Comparison of ENCODE assay signal across 11 cellular contexts in genomic region chr1:108646265-108646660, GRCh38. TPM values are rescaled to one million over a fixed set of nuclear protein-coding genes. Genes with fewer than 3 reads are reported as not detected.
A peak's percentile ranks its signal among the peaks of the same experiment; 100 is the strongest.
DNase-seq lines count a peak whose midpoint lies in the region; ATAC-seq and TF ChIP-seq lines count a peak whose summit lies in the region.
"Had no signal": no experiment of that assay in that cellular context is flagged by ENCODE, and none has a peak within 500 bp of the region (broad histone marks: within the 10 kb centered on the region; RNA-seq: fewer than 3 reads in every experiment).

No MANE protein-coding gene starts in this region.

- no peak overlapping the region for H3K9ac ChIP-seq in smooth muscle cell (ENCODE audit: low read depth)

- peaks cover 15% of the 10 kb centered on the region for H3K36me3 ChIP-seq in CD4-positive, CD25-positive, alpha-beta regulatory T cell (ENCODE audit: control insufficient read depth, insufficient read depth, low read length)
- H3K36me3 ChIP-seq in neutrophil, result peaks cover 5% of the 10 kb centered on the region
- H3K36me3 ChIP-seq in smooth muscle cell (ENCODE audit: low read depth), result no peaks in the 10 kb centered on the region

- no peak for ATAC-seq in CD4-positive, CD25-positive, alpha-beta regulatory T cell (ENCODE audit: low read depth in 2 of 2)
- no peak for ATAC-seq in T-cell (replicated peaks in 1 of 4)
- ATAC-seq in GM21447 (IDR thresholded peaks at IDR 0.05; ENCODE audit: unreplicated experiment), result no peak

- H3K4me1 Mint-ChIP-seq in CD4-positive, CD25-positive, alpha-beta regulatory T cell, result peaks cover 30 to 66% (median 46%) of the 10 kb centered on the region in 4 donors
- H3K4me1 Mint-ChIP-seq in T-cell (peaks cover 64 to 66% (median 65%) of the 10 kb centered on the region in 3 donors), endothelial cell (ENCODE audit: unreplicated experiment) (peaks cover 23% of the 10 kb centered on the region)

- H3K4me2 ChIP-seq in smooth muscle cell, result no peak overlapping the region

- H3K9me3 ChIP-seq in CD4-positive, CD25-positive, alpha-beta regulatory T cell (ENCODE audit: control insufficient read depth in 2 of 2, low read length in 2 of 2), result peaks cover 0 to 5% of the 10 kb centered on the region in 2 experiments
- H3K9me3 ChIP-seq in neutrophil (no peaks in the 10 kb centered on the region), smooth muscle cell (replicated peaks; ENCODE audit: low read depth) (no peaks in the 10 kb centered on the region)
- H3K9me3 ChIP-seq: ascending aorta, testis had no signal

- H3K27ac ChIP-seq in CD4-positive, CD25-positive, alpha-beta regulatory T cell (ENCODE audit: insufficient read depth, low read length, poor library complexity, severe bottlenecking), result peak overlapping the region; percentile 80
- peak overlapping the region; percentile 97 for H3K27ac ChIP-seq in neutrophil
- no peak overlapping the region for H3K27ac ChIP-seq in smooth muscle cell (ENCODE audit: low read depth)

- peak overlapping the region; percentile 97 to 100 (median 98) for H3K27ac Mint-ChIP-seq in CD4-positive, CD25-positive, alpha-beta regulatory T cell
- H3K27ac Mint-ChIP-seq in T-cell (peak overlapping the region; percentile 99), endothelial cell (ENCODE audit: unreplicated experiment) (peak overlapping the region; percentile 68)

- POLR2A ChIA-PET in T-cell (lab: Charles Lee), result interaction anchor here (0.5 to 3.8 kb wide), 11 partner anchors 13 to 683 kb away, joined by 3 to 45 read pairs (median 7); partner anchors contain the start of genes HENMT1 (in 2 of the 2), PRPF38B (in 2 of the 2) and EEIG2 (in 1 of the 2)

- peak overlapping the region; percentile 67 for H3K4me3 ChIP-seq in CD4-positive, CD25-positive, alpha-beta regulatory T cell (ENCODE audit: low read depth, low read length)
- H3K4me3 ChIP-seq in neutrophil (ENCODE audit: low read depth in 1 of 2, low read length in 1 of 2) (peak overlapping the region; percentile 49 to 59), foreskin fibroblast (ENCODE audit: low read depth in 1 of 2, low read length in 2 of 2) (no peak overlapping the region), smooth muscle cell (no peak overlapping the region)
- H3K4me3 ChIP-seq: ascending aorta, testis had no signal

- 93% methylated on average over 4 of the region's 4 CpGs for WGBS in smooth muscle cell (ENCODE audit: low lambda C conversion rate)

- TF ChIP-seq CTCF in endothelial cell (IDR thresholded peaks at IDR 0.05; ENCODE audit: unreplicated experiment) (no peak), neutrophil (IDR thresholded peaks at IDR 0.05) (no peak), foreskin fibroblast (IDR thresholded peaks at IDR 0.05; ENCODE audit: low read depth, low read length) (no peak), smooth muscle cell (IDR thresholded peaks at IDR 0.05; ENCODE audit: borderline replicate concordance, insufficient read depth, poor library complexity, severe bottlenecking) (no peak)

- H3K4me1 ChIP-seq in CD4-positive, CD25-positive, alpha-beta regulatory T cell (ENCODE audit: control insufficient read depth, insufficient read depth, low read length, poor library complexity, severe bottlenecking), result peaks cover 48% of the 10 kb centered on the region
- H3K4me1 ChIP-seq in neutrophil (ENCODE audit: control insufficient read depth in 1 of 2, insufficient read depth in 1 of 2, low read depth in 1 of 2, low read length in 1 of 2) (peaks cover 66 to 67% of the 10 kb centered on the region in 2 experiments), smooth muscle cell (ENCODE audit: low read depth) (no peaks in the 10 kb centered on the region)

- no peaks in the 10 kb centered on the region for H3K27me3 Mint-ChIP-seq in CD4-positive, CD25-positive, alpha-beta regulatory T cell
- H3K27me3 Mint-ChIP-seq in T-cell (no peaks in the 10 kb centered on the region), endothelial cell (ENCODE audit: unreplicated experiment) (peaks cover 4% of the 10 kb centered on the region)

- no peaks in the 10 kb centered on the region for H3K79me2 ChIP-seq in smooth muscle cell (ENCODE audit: low read depth)

- H3K4me3 Mint-ChIP-seq in CD4-positive, CD25-positive, alpha-beta regulatory T cell, result peak overlapping the region; percentile 58 to 95 (median 83)
- H3K4me3 Mint-ChIP-seq in T-cell (peak overlapping the region; percentile 49 to 75 (median 66)), endothelial cell (ENCODE audit: unreplicated experiment) (no peak overlapping the region)

- no peaks in the 10 kb centered on the region for H3K27me3 ChIP-seq in CD4-positive, CD25-positive, alpha-beta regulatory T cell (ENCODE audit: control insufficient read depth, insufficient read depth, low read length)
- H3K27me3 ChIP-seq in neutrophil (no peaks in the 10 kb centered on the region), smooth muscle cell (ENCODE audit: low read depth) (no peaks in the 10 kb centered on the region)
- H3K27me3 ChIP-seq: ascending aorta, testis had no signal

- no peak overlapping the region for H2AFZ ChIP-seq in smooth muscle cell (ENCODE audit: low read depth)

- peaks cover 0 to 10% (median 3%) of the 10 kb centered on the region in 7 donors for H3K9me3 Mint-ChIP-seq in CD4-positive, CD25-positive, alpha-beta regulatory T cell
- peaks cover 0 to 6% (median 6%) of the 10 kb centered on the region in 3 donors for H3K9me3 Mint-ChIP-seq in T-cell
- H3K9me3 Mint-ChIP-seq in endothelial cell (ENCODE audit: unreplicated experiment), result no peaks in the 10 kb centered on the region

- H3F3A ChIP-seq in smooth muscle cell (ENCODE audit: low read depth), result no peaks in the 10 kb centered on the region

- CTCF ChIA-PET in T-cell (lab: Charles Lee), result interaction anchor here (1.2 to 5.2 kb wide), 8 partner anchors 13 to 135 kb away, joined by 3 to 54 read pairs (median 11); partner anchors contain the start of genes EEIG2 (in 1 of the 2), HENMT1 (in 1 of the 2) and PRPF38B (in 1 of the 2)

- DNase-seq in CD4-positive, CD25-positive, alpha-beta regulatory T cell, result no peak
- no peak for DNase-seq in T-cell
- no peak for DNase-seq in endothelial cell (ENCODE audit: low spot score)
- no peak for DNase-seq in stimulated activated CD4-positive, alpha-beta T cell treated with anti-CD3 and anti-CD28 coated beads, Interleukin-15, amount 100 ng/mL, for 24 hours
- DNase-seq in foreskin fibroblast, result no peak
- DNase-seq in smooth muscle cell (lab: John Stamatoyannopoulos, UW; ENCODE audit: unreplicated experiment), result no peak
- DNase-seq: T1000 had no signal

- H3K36me3 Mint-ChIP-seq in CD4-positive, CD25-positive, alpha-beta regulatory T cell, result peaks cover 34% of the 10 kb centered on the region
- H3K36me3 Mint-ChIP-seq in T-cell (peaks cover 33% of the 10 kb centered on the region), endothelial cell (ENCODE audit: low read depth, unreplicated experiment) (peaks cover 15% of the 10 kb centered on the region)

- no peaks in the 10 kb centered on the region for H4K20me1 ChIP-seq in smooth muscle cell (ENCODE audit: low read depth)

RNA-seq across cellular contexts. Expression of gene HENMT1, which starts 14.6 kb away (rescaled TPM):
- total RNA-seq in CD4-positive, CD25-positive, alpha-beta regulatory T cell, result 7.8 TPM
- 10 to 100 TPM; 23.6 to 36.1 (median 29.8) TPM for polyA plus RNA-seq in CD4-positive, CD25-positive, alpha-beta regulatory T cell
- 10 to 100 TPM; 11.0 to 20.2 (median 16.0) TPM for total RNA-seq in T-cell
- 10.5 TPM for total RNA-seq in endothelial cell (ENCODE audit: unreplicated experiment)
- 1.6 and 2.2 TPM in 2 replicates for total RNA-seq in smooth muscle cell
- 3.5 and 3.9 TPM in 2 replicates for polyA plus RNA-seq in smooth muscle cell
- total RNA-seq: ascending aorta had no signal

RNA-seq across cellular contexts. Expression of gene PRPF38B, which starts 45.8 kb away (rescaled TPM):
- total RNA-seq in CD4-positive, CD25-positive, alpha-beta regulatory T cell, result 132 TPM
- polyA plus RNA-seq in CD4-positive, CD25-positive, alpha-beta regulatory T cell, result 10 to 100 TPM; 18.9 to 31.4 (median 20.2) TPM
- total RNA-seq in T-cell, result 100 to 1,000 TPM; 109 to 130 (median 110) TPM
- total RNA-seq in endothelial cell (ENCODE audit: unreplicated experiment), result 54.3 TPM
- 28.0 and 38.3 TPM in 2 replicates for total RNA-seq in smooth muscle cell
- 20.6 and 34.6 TPM in 2 replicates for polyA plus RNA-seq in smooth muscle cell

Comparison
In these comparisons a context has a peak if more than half of its experiments do, and no peak if none do; other contexts are left out.
1. H3K4me3 ChIP-seq: peak in CD4-positive, CD25-positive, alpha-beta regulatory T cell (single experiment) and neutrophil (2 of 2); none in foreskin fibroblast (0 of 2) and smooth muscle cell (single experiment).
2. Peak in every context shown above with its lines, with median percentiles within 50 percentile points of each other: H3K27ac Mint-ChIP-seq.